13 cellular contexts compared by ENCODE assay signal in the genomic region with DNA sequence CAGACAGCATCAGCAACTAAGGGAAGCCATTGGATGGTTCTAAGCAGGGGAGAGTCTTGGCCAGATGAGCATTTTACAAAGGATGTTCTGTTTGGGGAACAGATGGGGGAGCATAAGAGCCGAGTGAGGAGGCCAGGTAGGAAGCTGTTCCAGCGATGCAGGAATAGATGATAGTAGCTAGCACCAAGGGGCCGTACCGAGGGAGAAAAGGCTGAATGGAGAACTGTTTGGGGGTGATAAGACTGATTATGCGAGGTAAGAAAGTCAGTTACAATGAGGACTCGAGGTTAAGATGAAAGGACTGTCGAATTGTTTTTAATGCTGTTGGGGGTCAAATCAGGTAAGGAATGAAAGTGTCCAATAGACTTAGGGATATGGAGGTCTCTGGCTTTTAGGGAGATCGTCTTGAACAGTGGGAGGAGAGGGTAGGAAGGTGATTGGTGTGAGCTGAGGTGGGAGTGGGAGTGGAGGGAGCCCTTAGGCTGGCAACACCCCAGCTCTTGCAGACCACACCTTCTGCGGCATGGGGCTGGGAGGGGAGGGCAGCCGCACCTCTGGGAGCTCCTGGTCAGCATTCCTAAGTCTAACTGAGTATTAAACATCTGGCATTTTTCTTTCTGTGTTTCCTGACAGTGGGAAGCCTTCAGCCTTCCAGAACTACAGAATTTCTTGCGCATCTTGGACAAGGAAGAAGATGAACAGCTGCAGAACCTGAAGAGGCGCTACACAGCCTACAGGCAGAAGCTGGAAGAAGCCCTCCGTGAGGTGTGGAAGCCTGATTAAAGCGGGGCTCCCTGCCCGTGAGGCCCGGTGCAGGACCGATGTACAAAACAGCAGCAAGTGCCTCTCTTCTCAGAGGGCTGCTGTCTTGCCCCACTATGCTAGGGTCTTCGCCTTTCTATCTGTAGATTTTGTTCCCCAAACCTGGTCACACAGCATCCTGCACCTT.
DNase-seq lines count a peak whose midpoint lies in the region; ATAC-seq, FAIRE-seq and TF ChIP-seq lines count a peak whose summit lies in the region.
"Had no signal": no experiment of that assay in that cellular context is flagged by ENCODE, and none has a peak within 500 bp of the region (broad histone marks: within the 10 kb centered on the region; RNA-seq: fewer than 3 reads in every experiment).

No MANE protein-coding gene starts in this region.

- peak; percentile 90 for FAIRE-seq in K562 (lab: Jason Lieb, UNC)
- FAIRE-seq in GM19239 (lab: Jason Lieb, UNC) = no peak
- FAIRE-seq: endometrium had no signal

- H4K5ac ChIP-seq in IMR-90 (ENCODE audit: low read depth, low read length) = no peak overlapping the region

- H4K20me1 ChIP-seq in IMR-90 (ENCODE audit: insufficient read depth, low read length) (peaks cover 11% of the 10 kb centered on the region), K562 (replicated peaks; ENCODE audit: control insufficient read depth, insufficient read depth, low read length) (no peaks in the 10 kb centered on the region)

- no peak overlapping the region for H3K27ac ChIP-seq in IMR-90 (ENCODE audit: insufficient read depth, low read length)
- no peak overlapping the region for H3K27ac ChIP-seq in K562 (ENCODE audit: extremely low read depth, low read depth, low read length)

- H3K4me1 ChIP-seq in IMR-90 (ENCODE audit: control insufficient read depth, insufficient read depth, low read length) (peaks cover 4% of the 10 kb centered on the region), K562 (replicated peaks in 1 of 2; ENCODE audit: control insufficient read depth in 2 of 2, insufficient read depth in 2 of 2, low read length in 2 of 2) (peaks cover 14 to 17% of the 10 kb centered on the region in 2 experiments; a peak in 4 of 5 replicates)

- H2BK15ac ChIP-seq in IMR-90 (ENCODE audit: low read depth, low read length) = no peak overlapping the region

- BruUV-seq in IMR-90 (replicated peaks; lab: Mats Ljungman, UMichigan) (no TSS peak), K562 (replicated peaks; lab: Mats Ljungman, UMichigan) (no TSS peak)

- H3K27me3 ChIP-seq in IMR-90 (ENCODE audit: control insufficient read depth, insufficient read depth, low read length) (no peaks in the 10 kb centered on the region), K562 (ENCODE audit: control insufficient read depth in 2 of 2, insufficient read depth in 2 of 2, low read length in 2 of 2) (no peaks in the 10 kb centered on the region)

- H2AK9ac ChIP-seq in IMR-90 (replicated peaks; ENCODE audit: low read depth, low read length, poor library complexity) = peak overlapping the region; percentile 9

- TF ChIP-seq POLR2A in IMR-90 (IDR thresholded peaks at IDR 0.05; ENCODE audit: low read depth, low read length) (no peak), K562 (conservative IDR thresholded peaks at IDR 0.05) (no peak)

- dilution Hi-C loops in IMR-90 (cut with HindIII; ENCODE audit: low sequenced_read_pairs, unreplicated experiment) = no loop called here

- H4K91ac ChIP-seq in IMR-90 (ENCODE audit: insufficient read depth, low read depth, low read length) = peak overlapping the region; percentile 2; the same call in 1 of the 2 replicates

- no peaks in the 10 kb centered on the region for H3K27me3 Mint-ChIP-seq in neural crest cell (ENCODE audit: low read depth)
- H3K27me3 Mint-ChIP-seq: brain had no signal

- no peak overlapping the region for H3K14ac ChIP-seq in IMR-90 (replicated peaks; ENCODE audit: low read depth, low read length)

- CTCF ChIA-PET in IMR-90 (lab: Yijun Ruan, JAX) = interaction anchor here (4.4 kb wide), 1 partner anchor 146 kb away, joined by 27 read pairs; no protein-coding TSS in a partner anchor
- CTCF ChIA-PET in K562 (lab: Yijun Ruan, JAX; ENCODE audit: low intra/inter-chr PET ratio) = interaction anchor here (0.6 to 1.6 kb wide), 2 partner anchors 16 to 144 kb away, joined by 3 read pairs; no protein-coding TSS in a partner anchor

- H3K9me3 ChIP-seq in IMR-90 (ENCODE audit: control insufficient read depth, insufficient read depth, low read length) (no peaks in the 10 kb centered on the region), K562 (replicated peaks; ENCODE audit: control insufficient read depth, insufficient read depth, low read depth, low read length) (no peaks in the 10 kb centered on the region)

- H3K23ac ChIP-seq in IMR-90 (ENCODE audit: low read depth, low read length) = no peak overlapping the region

- DNase-seq in NCI-H2171 treated with DMSO at 0.1 percent for 48 hours (lab: John Stamatoyannopoulos, UW) = peak; percentile 42
- no peak for DNase-seq in NCI-H2171 (lab: John Stamatoyannopoulos, UW)
- no peak for DNase-seq in IMR-90
- peak; percentile 51 to 70 (median 56) for DNase-seq in K562 (ENCODE audit: extremely low read depth in 1 of 4, low spot score in 3 of 4)
- DNase-seq in neural crest cell (ENCODE audit: low read depth, low spot score) = no peak
- DNase-seq in foreskin melanocyte = no peak
- no peak for DNase-seq in RKO (ENCODE audit: low spot score)
- DNase-seq in GM19239 (ENCODE audit: insufficient read length, low spot score) = no peak
- DNase-seq: 8988T, NCI-H2107 had no signal

- no peak overlapping the region for H2BK20ac ChIP-seq in IMR-90 (ENCODE audit: low read depth, low read length)

- H3K9ac ChIP-seq in IMR-90 (ENCODE audit: low read depth, low read length) = no peak overlapping the region
- H3K9ac ChIP-seq in K562 (ENCODE audit: insufficient read depth in 1 of 2, low read depth in 2 of 2, low read length in 2 of 2) = peak overlapping the region in 1 of 2 experiments; percentile 76; a peak in 2 of 4 replicates

- no peaks in the 10 kb centered on the region for H3K9me3 Mint-ChIP-seq in neural crest cell

- 0 out of 2 replicates have a peak, but pooled peaks have one; percentile 36 for TF ChIP-seq EP300 in K562 (IDR thresholded peaks at IDR 0.05; ENCODE audit: low read length)

- peaks cover 10 to 46% of the 10 kb centered on the region in 2 experiments for H3K79me1 ChIP-seq in IMR-90 (ENCODE audit: low read depth in 1 of 2, low read length in 2 of 2)

- H3K56ac ChIP-seq in IMR-90 (ENCODE audit: extremely low read depth, insufficient read depth, low read length) = no peak overlapping the region

- H3K4me2 ChIP-seq in IMR-90 (ENCODE audit: low read depth, low read length) = no peak overlapping the region
- H3K4me2 ChIP-seq in K562 (ENCODE audit: insufficient read depth, low read length) = peak overlapping the region; percentile 36

- in situ Hi-C loops in IMR-90 (cut with MboI; ENCODE audit: low sequenced_read_pairs) (no loop called here), K562 (cut with MboI) (loop anchor here (5.0 kb wide), 1 partner anchor 142 kb away; no protein-coding TSS in a partner anchor)

- intact Hi-C loops in IMR-90 (cut with micrococcal nuclease) (no loop called here), K562 (cut with micrococcal nuclease) (loop anchor here (5.0 kb wide), 2 partner anchors 67 to 82 kb away; a partner anchor contains a TSS)

- no peak overlapping the region for H3K4me3 ChIP-seq in IMR-90 (ENCODE audit: insufficient read depth, low read depth, low read length)
- no peak overlapping the region for H3K4me3 ChIP-seq in K562
- H3K4me3 ChIP-seq: skin epidermis had no signal

- H2AFZ ChIP-seq in IMR-90 (replicated peaks; ENCODE audit: low read length, poor library complexity) (no peak overlapping the region), K562 (ENCODE audit: low read depth, low read length) (no peak overlapping the region)

- peaks cover 2% of the 10 kb centered on the region for H3K36me3 Mint-ChIP-seq in neural crest cell (ENCODE audit: low read depth)
- H3K36me3 Mint-ChIP-seq: brain had no signal

- H3K4ac ChIP-seq in IMR-90 (ENCODE audit: low read depth, low read length) = no peak overlapping the region

- ATAC-seq in IMR-90 (ENCODE audit: low read depth) (no peak), K562 (peak; percentile 74)

- no peak overlapping the region for H4K8ac ChIP-seq in IMR-90 (ENCODE audit: low read depth in 2 of 2, low read length in 2 of 2)

- peaks cover 32% of the 10 kb centered on the region for H3K4me1 Mint-ChIP-seq in neural crest cell

- H2BK120ac ChIP-seq in IMR-90 (ENCODE audit: low read depth, low read length) = no peak overlapping the region

- POLR2A ChIA-PET in IMR-90 (lab: Charles Lee; ENCODE audit: unreplicated experiment) = no interaction called here
- POLR2A ChIA-PET in K562 (lab: Yijun Ruan, JAX) = interaction anchor here (1.2 to 1.7 kb wide), 3 partner anchors 10 to 26 kb away, joined by 3 to 5 read pairs (median 4); no protein-coding TSS in a partner anchor

- TF ChIP-seq CTCF in IMR-90 (conservative IDR thresholded peaks at IDR 0.05; ENCODE audit: low read depth, low read length) = no peak
- TF ChIP-seq CTCF in K562 (IDR thresholded peaks at IDR 0.05 in 2 of 3, conservative IDR thresholded peaks at IDR 0.05 in 1 of 3; ENCODE audit: insufficient read depth in 2 of 3, low read depth in 1 of 3, low read length in 3 of 3) = peak; percentile 3 to 28 (median 19); a peak in 2 of 6 replicates
- no peak for TF ChIP-seq CTCF in neural crest cell (conservative IDR thresholded peaks at IDR 0.05)

- no peak overlapping the region for H3K18ac ChIP-seq in IMR-90 (ENCODE audit: low read depth, low read length)

- no peak overlapping the region for H2AK5ac ChIP-seq in IMR-90 (ENCODE audit: low read depth, low read length)

- TF ChIP-seq RAD21 in IMR-90 (IDR thresholded peaks at IDR 0.05; ENCODE audit: low read length) (no peak), K562 (CRISPR knock-in tag; conservative IDR thresholded peaks at IDR 0.05 in 1 of 2, IDR thresholded peaks at IDR 0.05 in 1 of 2) (peak in 1 of 2 experiments; percentile 43; a peak in 2 of 4 replicates)

- WGBS in IMR-90 (ENCODE audit: extremely low coverage in 2 of 2, insufficient read length in 1 of 2), 2 experiments = 75% methylated on average over 8 of the region's 18 CpGs; no CpG with 5 or more reads in 1 of the 2 experiments
- 34% methylated on average over 17 of the region's 18 CpGs for WGBS in K562 (ENCODE audit: insufficient coverage, low coverage, missing lambda C conversion rate)

- H3K4me3 Mint-ChIP-seq in neural crest cell = no peak overlapping the region
- H3K4me3 Mint-ChIP-seq: brain had no signal

- peak overlapping the region; percentile 31 for H3K27ac Mint-ChIP-seq in neural crest cell (ENCODE audit: unreplicated experiment)

- H3K36me3 ChIP-seq in IMR-90 (ENCODE audit: control insufficient read depth, insufficient read depth, low read length) = peaks cover 13% of the 10 kb centered on the region
- H3K36me3 ChIP-seq in K562 (ENCODE audit: control insufficient read depth, insufficient read depth, low read length) = peaks cover 59% of the 10 kb centered on the region

- H3K79me2 ChIP-seq in K562 (ENCODE audit: control insufficient read depth, insufficient read depth, low read length) = 0 out of 3 replicates have a peak, but pooled peaks cover 2% of the 10 kb centered on the region

- no peak overlapping the region for H2BK5ac ChIP-seq in IMR-90 (ENCODE audit: low read depth, low read length, poor library complexity, severe bottlenecking)

- H3K9me1 ChIP-seq in IMR-90 (ENCODE audit: insufficient read depth, low read length) (peaks cover 3% of the 10 kb centered on the region; the same call in 1 of the 2 replicates), K562 (ENCODE audit: control insufficient read depth, insufficient read depth, low read length) (no peaks in the 10 kb centered on the region)

TF ChIP-seq in IMR-90, 13 proteins besides CTCF, POLR2A, EP300 and RAD21 (continues in another document):
- TF ChIP-seq RFX5 (IDR thresholded peaks at IDR 0.05; ENCODE audit: low read depth, low read length) = no peak

TF ChIP-seq in K562, 482 proteins besides CTCF, POLR2A, EP300 and RAD21 (continues in another document):
- no peak for TF ChIP-seq ZKSCAN1 (IDR thresholded peaks at IDR 0.05; ENCODE audit: low read depth, low read length)

Comparison
In these comparisons a context has a peak if more than half of its experiments do, and no peak if none do; other contexts are left out.
1. DNase-seq: peak in NCI-H2171 treated with DMSO at 0.1 percent for 48 hours (single experiment) and K562 (4 of 4); none in NCI-H2171 (single experiment), IMR-90 (single experiment), neural crest cell (single experiment), foreskin melanocyte (single experiment), RKO (single experiment) and GM19239 (single experiment).
2. CTCF ChIP-seq: peak in K562 (3 of 3); none in IMR-90 (single experiment) and neural crest cell (single experiment).